Comparison of ENCODE assay signal across 8 cellular contexts in the genomic region with DNA sequence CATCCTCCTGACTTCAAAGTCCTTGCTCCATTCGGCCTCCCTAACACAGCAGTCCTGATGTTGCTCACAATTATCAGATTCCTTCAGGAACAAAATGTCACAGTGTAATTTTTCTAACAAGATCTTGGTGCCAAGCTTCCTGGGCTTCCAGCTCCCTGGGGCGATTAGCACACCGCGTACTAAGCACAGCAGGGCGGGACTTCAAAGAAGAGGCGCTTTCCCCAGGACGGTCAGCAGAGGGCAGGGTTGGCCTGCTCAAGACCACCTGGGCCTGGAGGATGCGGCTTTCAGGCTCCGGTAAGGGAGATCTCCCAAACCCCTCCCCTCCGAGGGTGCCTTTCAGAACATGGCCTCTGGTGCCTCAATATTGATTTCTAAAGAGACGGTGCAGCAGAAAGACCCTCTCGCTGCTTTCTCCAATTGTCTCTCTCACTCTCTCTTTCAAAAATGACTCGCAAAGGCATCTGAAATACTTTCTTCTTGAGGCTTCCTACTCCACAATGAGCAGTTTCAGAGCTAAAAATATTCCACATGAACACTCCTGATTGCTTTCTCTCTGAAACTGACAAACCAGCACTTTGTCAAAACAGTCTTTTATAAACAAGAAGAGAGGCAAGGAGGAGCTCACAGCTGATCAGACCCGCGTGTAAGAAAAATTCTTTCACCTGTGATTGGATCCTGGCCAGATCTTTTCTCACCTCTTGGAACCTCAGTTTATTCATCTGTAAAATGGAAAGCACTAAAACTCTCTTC.
DNase-seq lines count a peak whose midpoint lies in the region; ATAC-seq and TF ChIP-seq lines count a peak whose summit lies in the region.

No MANE protein-coding gene starts in this region.

- H3K4me3 Mint-ChIP-seq in activated CD4-positive, alpha-beta T cell treated with anti-CD3 and anti-CD28 coated beads for 36 hours = no peak overlapping the region
- peak overlapping the region; percentile 34; the same call in 1 of the 2 replicates for H3K4me3 Mint-ChIP-seq in HFFc6

- H3K36me3 ChIP-seq in MM.1S (replicated peaks; ENCODE audit: insufficient read depth, low read length) (no peaks in the 10 kb centered on the region), RWPE2 (ENCODE audit: low read depth) (no peaks in the 10 kb centered on the region), ascending aorta (peaks cover 0 to 9% of the 10 kb centered on the region in 2 donors)

- H3K9me3 ChIP-seq in MM.1S (replicated peaks; ENCODE audit: insufficient read depth, low read length) (no peaks in the 10 kb centered on the region), RWPE2 (ENCODE audit: severe bottlenecking) (no peaks in the 10 kb centered on the region), ascending aorta (no peaks in the 10 kb centered on the region)

- H2AFZ ChIP-seq in MM.1S (ENCODE audit: low read length) = no peak overlapping the region

- POLR2A ChIA-PET in activated CD4-positive, alpha-beta T cell treated with anti-CD3 and anti-CD28 coated beads for 36 hours (lab: Charles Lee) = no interaction called here

- no peaks in the 10 kb centered on the region for H3K36me3 Mint-ChIP-seq in activated CD4-positive, alpha-beta T cell treated with anti-CD3 and anti-CD28 coated beads for 36 hours (ENCODE audit: low read depth)
- no peaks in the 10 kb centered on the region for H3K36me3 Mint-ChIP-seq in HFFc6 (ENCODE audit: low read depth)

- no peaks in the 10 kb centered on the region for H3K9me2 ChIP-seq in MM.1S (replicated peaks; ENCODE audit: insufficient read depth, low read length)

- H3K79me2 ChIP-seq in MM.1S (ENCODE audit: low read length) = no peaks in the 10 kb centered on the region

- no peak overlapping the region for H3K27ac Mint-ChIP-seq in activated CD4-positive, alpha-beta T cell treated with anti-CD3 and anti-CD28 coated beads for 36 hours
- H3K27ac Mint-ChIP-seq in HFFc6 = no peak overlapping the region

- CTCF ChIA-PET in activated CD4-positive, alpha-beta T cell treated with anti-CD3 and anti-CD28 coated beads for 36 hours (lab: Charles Lee) = interaction anchor here (0.7 to 1.5 kb wide), 4 partner anchors 10 to 1673 kb away, joined by 3 to 6 read pairs (median 4); no protein-coding TSS in a partner anchor

- TF ChIP-seq CTCF in HFFc6 (IDR thresholded peaks at IDR 0.05) (peak; percentile 86), MM.1S (IDR thresholded peaks at IDR 0.05; ENCODE audit: low read length) (peak; percentile 92), RWPE2 (IDR thresholded peaks at IDR 0.05; ENCODE audit: poor library complexity, severe bottlenecking) (peak; percentile 89), ascending aorta (IDR thresholded peaks at IDR 0.05) (peak; percentile 73 to 90 (median 82))

- H3F3A ChIP-seq in MM.1S (ENCODE audit: insufficient read depth, low read length) = peaks cover 5% of the 10 kb centered on the region

- DNase-seq in activated CD4-positive, alpha-beta T cell treated with anti-CD3 and anti-CD28 coated beads for 36 hours = peak; percentile 77
- DNase-seq in activated CD4-positive, alpha-beta T cell treated with anti-CD3 and anti-CD28 coated beads, Interleukin-2, amount 50 U/mL, for 4 hours = no peak
- DNase-seq in HFFc6 = peak; percentile 64
- peak; percentile 83 for DNase-seq in MM.1S
- peak; percentile 77 for DNase-seq in RWPE2 (ENCODE audit: low spot score)
- peak; percentile 36 to 93 for DNase-seq in ascending aorta (ENCODE audit: low spot score in 2 of 2)
- DNase-seq in hippocampal formation (lab: John Stamatoyannopoulos, UW) = peak; percentile 67
- peak; percentile 91 for DNase-seq in sciatic nerve (ENCODE audit: low spot score)

- no peaks in the 10 kb centered on the region for H3K9me3 Mint-ChIP-seq in activated CD4-positive, alpha-beta T cell treated with anti-CD3 and anti-CD28 coated beads for 36 hours (ENCODE audit: low read depth)
- no peaks in the 10 kb centered on the region for H3K9me3 Mint-ChIP-seq in HFFc6

- H3K27me3 ChIP-seq in MM.1S (replicated peaks; ENCODE audit: insufficient read depth, low read length) (peaks cover 80% of the 10 kb centered on the region), RWPE2 (ENCODE audit: insufficient read depth, poor library complexity, severe bottlenecking) (peaks cover 35% of the 10 kb centered on the region), ascending aorta (no peaks in the 10 kb centered on the region)

- H3K9ac ChIP-seq in MM.1S (ENCODE audit: low read length) = no peak overlapping the region

- no peaks in the 10 kb centered on the region; the same call in 1 of the 2 replicates for H4K20me1 ChIP-seq in MM.1S (ENCODE audit: insufficient read depth, low read length)

- peak; percentile 85 for ATAC-seq in activated CD4-positive, alpha-beta T cell treated with anti-CD3 and anti-CD28 coated beads for 36 hours
- ATAC-seq in RWPE2 (ENCODE audit: low read depth) = peak; percentile 97
- ATAC-seq in sciatic nerve = peak; percentile 97

- H3K27me3 Mint-ChIP-seq in activated CD4-positive, alpha-beta T cell treated with anti-CD3 and anti-CD28 coated beads for 36 hours = peaks cover 14% of the 10 kb centered on the region
- H3K27me3 Mint-ChIP-seq in HFFc6 (ENCODE audit: insufficient read depth) = peaks cover 19% of the 10 kb centered on the region

- intact Hi-C loops in activated CD4-positive, alpha-beta T cell treated with anti-CD3 and anti-CD28 coated beads for 36 hours (cut with DNase I, micrococcal nuclease) = loop anchor here (1.0 to 10.0 kb wide), 6 partner anchors 551 to 1604 kb away; no protein-coding TSS in a partner anchor
- intact Hi-C loops in ascending aorta (cut with DNase I) = loop anchor here (1.0 to 10.0 kb wide), 5 partner anchors 154 to 1199 kb away; a partner anchor contains a TSS
- intact Hi-C loops in sciatic nerve (cut with DNase I) = loop anchor here (10.0 kb wide), 1 partner anchor 1201 kb away; no protein-coding TSS in a partner anchor

- H3K4me1 Mint-ChIP-seq in activated CD4-positive, alpha-beta T cell treated with anti-CD3 and anti-CD28 coated beads for 36 hours = peaks cover 6% of the 10 kb centered on the region
- peaks cover 10% of the 10 kb centered on the region for H3K4me1 Mint-ChIP-seq in HFFc6 (ENCODE audit: low read depth)

- H3K4me3 ChIP-seq in MM.1S (ENCODE audit: low read length) = peak overlapping the region; percentile 25
- H3K4me3 ChIP-seq in RWPE2 (ENCODE audit: severe bottlenecking) = no peak overlapping the region
- H3K4me3 ChIP-seq in ascending aorta = peak overlapping the region in 1 of 2 donors; percentile 25

- H3K27ac ChIP-seq in MM.1S (ENCODE audit: low read length) (no peak overlapping the region), RWPE2 (ENCODE audit: poor library complexity, severe bottlenecking) (no peak overlapping the region), ascending aorta (peak overlapping the region in 1 of 2 donors; percentile 41)

- H3K4me1 ChIP-seq in MM.1S (ENCODE audit: low read length) (peaks cover 6% of the 10 kb centered on the region; the same call in 1 of the 2 replicates), RWPE2 (ENCODE audit: insufficient read depth, poor library complexity, severe bottlenecking) (no peaks in the 10 kb centered on the region), ascending aorta (peaks cover 0 to 10% of the 10 kb centered on the region in 2 donors)

- H3K4me2 ChIP-seq in MM.1S (ENCODE audit: low read depth, low read length) = peak overlapping the region; percentile 54

Comparison
In these comparisons a context has a peak if more than half of its experiments do, and no peak if none do; other contexts are left out.
1. DNase-seq: peak in activated CD4-positive, alpha-beta T cell treated with anti-CD3 and anti-CD28 coated beads for 36 hours (single experiment), HFFc6 (single experiment), MM.1S (single experiment), RWPE2 (single experiment), ascending aorta (2 of 2), hippocampal formation (2 of 2) and sciatic nerve (single experiment); none in activated CD4-positive, alpha-beta T cell treated with anti-CD3 and anti-CD28 coated beads, Interleukin-2, amount 50 U/mL, for 4 hours (0 of 2).
2. Peak in every context shown above with its lines, with median percentiles within 50 percentile points of each other: ATAC-seq and CTCF ChIP-seq.